22 cellular contexts compared by ENCODE assay signal in the genomic region with DNA sequence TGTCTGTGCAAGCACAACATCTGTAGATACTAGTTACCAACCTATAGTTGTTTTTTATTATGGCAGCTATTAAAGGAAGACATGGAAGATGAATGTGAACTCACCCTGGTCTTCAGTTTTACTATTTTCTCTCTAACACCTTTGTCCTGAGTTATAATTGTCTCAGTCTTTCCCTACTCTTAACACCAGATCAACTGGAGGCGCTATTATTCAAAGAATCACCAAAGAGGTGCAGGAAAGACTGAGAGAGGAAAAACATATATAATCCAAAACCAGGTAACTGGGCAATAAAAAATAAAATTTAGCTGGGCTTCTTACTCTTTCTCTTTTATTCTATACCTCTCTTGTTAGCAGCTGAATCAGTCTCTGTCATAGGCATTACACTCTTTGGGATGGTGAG.
"Had no signal": no experiment of that assay in that cellular context is flagged by ENCODE, and none has a peak within 500 bp of the region (broad histone marks: within the 10 kb centered on the region; RNA-seq: fewer than 3 reads in every experiment).

No MANE protein-coding gene starts in this region.

- H2AFZ ChIP-seq: hepatocyte had no signal

- H3K79me2 ChIP-seq: hepatocyte had no signal

- H3K4me3 Mint-ChIP-seq: dendritic cell treated with granulocyte-macrophage colony-stimulating factor and Interleukin-4, amounts not matched to agents 40 ng/mL and 50 ng/mL, for 4 days; nephron progenitor cell; T-helper 1 cell treated with Interleukin-12 subunit alpha and Interleukin-12 subunit beta and Interleukin-4 antibody, amounts not matched to agents 30 μg/mL and 1 μg/mL, for 36 hours had no signal

- H3K27me3 ChIP-seq: adrenal gland, hepatocyte, tibial artery had no signal

- H3K4me3 ChIP-seq: adrenal gland, hepatocyte, lung, tibial artery had no signal

- H3K9me3 Mint-ChIP-seq: dendritic cell treated with granulocyte-macrophage colony-stimulating factor and Interleukin-4, amounts not matched to agents 40 ng/mL and 50 ng/mL, for 4 days; nephron progenitor cell; T-helper 1 cell treated with Interleukin-12 subunit alpha and Interleukin-12 subunit beta and Interleukin-4 antibody, amounts not matched to agents 30 μg/mL and 1 μg/mL, for 36 hours had no signal

- H3K36me3 Mint-ChIP-seq: activated naive CD4-positive, alpha-beta T cell treated with anti-CD3 and anti-CD28 coated beads, Interleukin-2, amount 50 U/mL, for 72 hours had no signal

- ATAC-seq: activated naive CD4-positive, alpha-beta T cell treated with anti-CD3 and anti-CD28 coated beads, Interleukin-2, amount 50 U/mL, for 72 hours; stimulated activated naive CD8-positive, alpha-beta T cell treated with anti-CD3 and anti-CD28 coated beads, Interleukin-15, Interleukin-2, amounts not matched to agents 100 U/mL and 50 U/mL, for 24 hours had no signal

- DNase-seq: activated CD4-positive, alpha-beta T cell treated with anti-CD3 and anti-CD28 coated beads, Interleukin-2, amount 50 U/mL, for 1 hour; activated CD4-positive, CD25-positive, alpha-beta regulatory T cell treated with anti-CD3 and anti-CD28 coated beads, Interleukin-2, amount 50 U/mL, for 72 hours; activated CD8-positive, alpha-beta memory T cell treated with anti-CD3 and anti-CD28 coated beads for 24 hours; activated CD8-positive, alpha-beta memory T cell treated with anti-CD3 and anti-CD28 coated beads, Interleukin-2, amount 50 U/mL, for 48 hours; activated effector memory CD4-positive, alpha-beta T cell treated with anti-CD3 and anti-CD28 coated beads, Interleukin-2, amount 50 U/mL, for 16 hours; activated T-cell treated with anti-CD3 and anti-CD28 coated beads, Interleukin-2, amount 50 U/mL, for 48 hours; adrenal gland; effector memory CD4-positive, alpha-beta T cell; foreskin fibroblast; midbrain; nephron progenitor cell; occipital lobe; stimulated activated naive CD8-positive, alpha-beta T cell treated with anti-CD3 and anti-CD28 coated beads, Interleukin-15, Interleukin-2, amounts not matched to agents 100 U/mL and 50 U/mL, for 24 hours; substantia nigra; tibial artery had no signal

- H3K36me3 ChIP-seq: adrenal gland, tibial artery had no signal

- H3K27ac Mint-ChIP-seq: activated naive CD4-positive, alpha-beta T cell treated with anti-CD3 and anti-CD28 coated beads, Interleukin-2, amount 50 U/mL, for 72 hours; dendritic cell treated with granulocyte-macrophage colony-stimulating factor and Interleukin-4, amounts not matched to agents 40 ng/mL and 50 ng/mL, for 4 days; nephron progenitor cell; progenitor cell of endocrine pancreas; T-helper 1 cell treated with Interleukin-12 subunit alpha and Interleukin-12 subunit beta and Interleukin-4 antibody, amounts not matched to agents 30 μg/mL and 1 μg/mL, for 36 hours had no signal

- H3K27me3 Mint-ChIP-seq: dendritic cell treated with granulocyte-macrophage colony-stimulating factor and Interleukin-4, amounts not matched to agents 40 ng/mL and 50 ng/mL, for 4 days; progenitor cell of endocrine pancreas had no signal

- H3K27ac ChIP-seq: adrenal gland, hepatocyte, tibial artery, VCaP had no signal

- H3K4me1 ChIP-seq: adrenal gland had no signal

- H3K9me3 ChIP-seq: adrenal gland, tibial artery had no signal

- H3K4me2 ChIP-seq: hepatocyte had no signal
